Comparison of ENCODE assay signal across 27 cellular contexts in the genomic region with DNA sequence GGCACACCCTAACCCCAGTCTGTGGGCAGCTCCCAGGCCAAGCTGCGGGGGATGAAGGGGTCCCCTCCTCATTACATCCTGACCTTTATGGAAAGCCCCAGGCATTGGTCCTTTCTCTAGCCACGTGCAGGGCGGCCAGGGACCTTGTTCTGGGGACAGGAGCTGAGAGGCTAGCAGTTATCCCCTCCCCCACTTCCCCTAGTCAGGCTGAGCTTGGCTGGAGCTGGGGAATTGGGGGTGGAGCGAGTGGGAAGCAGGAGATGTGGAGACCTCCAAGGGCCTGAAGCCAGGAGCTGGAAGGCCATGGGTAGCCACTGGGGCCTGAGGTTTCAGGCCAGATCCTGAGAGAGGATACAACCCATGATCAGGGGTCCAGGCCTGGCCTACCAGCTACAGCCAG.
"Had no signal": no experiment of that assay in that cellular context is flagged by ENCODE, and none has a peak within 500 bp of the region (broad histone marks: within the 10 kb centered on the region; RNA-seq: fewer than 3 reads in every experiment).

No MANE protein-coding gene starts in this region.

- H3K4me1 ChIP-seq: esophagus squamous epithelium, heart right ventricle, psoas muscle, right lobe of liver, stomach, thyroid gland, vagina had no signal

- H3K4me3 ChIP-seq: coronary artery, esophagus squamous epithelium, heart right ventricle, lung, mucosa of descending colon, ovary, psoas muscle, right lobe of liver, stomach, thyroid gland, vagina had no signal

- ATAC-seq: heart right ventricle, left colon, mucosa of descending colon, psoas muscle, right lobe of liver had no signal

- H3K27ac ChIP-seq: coronary artery, esophagus squamous epithelium, heart right ventricle, ovary, psoas muscle, right lobe of liver, stomach, thyroid gland, vagina had no signal

- H3K36me3 ChIP-seq: ovary, thyroid gland had no signal

- H3K9me3 ChIP-seq: esophagus squamous epithelium, heart right ventricle, mucosa of descending colon, ovary, psoas muscle, right lobe of liver, stomach, thyroid gland, vagina had no signal

- DNase-seq: dermis blood vessel endothelial cell; effector memory CD4-positive, alpha-beta T cell; esophagus squamous epithelium; foreskin melanocyte; glutamatergic neuron; heart right ventricle; hypothalamus; kidney glomerular epithelial cell; left colon; mesenchymal stem cell; mucosa of descending colon; naive B cell; occipital lobe; ovary; right lobe of liver; small intestine; stimulated activated CD4-positive, alpha-beta T cell treated with anti-CD3 and anti-CD28 coated beads, Interleukin-1b, Interleukin-23, amount 100 ng/mL, for 48 hours; stimulated activated CD4-positive, alpha-beta T cell treated with anti-CD3 and anti-CD28 coated beads, Interleukin-4, amount 100 ng/mL, for 1 hour; stimulated activated CD8-positive, alpha-beta memory T cell treated with anti-CD3 and anti-CD28 coated beads, Interleukin-4, amount 100 ng/mL, for 48 hours; stimulated activated naive CD4-positive, alpha-beta T cell treated with Interleukin-2 at 50 U/mL for 16 hours; stomach; thyroid gland; trophoblast cell had no signal

- H3K27me3 ChIP-seq: esophagus squamous epithelium, heart right ventricle, ovary, right lobe of liver, stomach, thyroid gland, vagina had no signal
